13 cellular contexts compared by ENCODE assay signal in genomic region chr12:4286771-4287317, GRCh38. TPM values are rescaled to one million over a fixed set of nuclear protein-coding genes. Genes with fewer than 3 reads are reported as not detected.
DNase-seq lines count a peak whose midpoint lies in the region; ATAC-seq and TF ChIP-seq lines count a peak whose summit lies in the region.
"Had no signal": no experiment of that assay in that cellular context is flagged by ENCODE, and none has a peak within 500 bp of the region (broad histone marks: within the 10 kb centered on the region; RNA-seq: fewer than 3 reads in every experiment).

No MANE protein-coding gene starts in this region.

- H3K27ac ChIP-seq in effector memory CD4-positive, alpha-beta T cell (ENCODE audit: insufficient read depth, low read length, poor library complexity, severe bottlenecking) = peak overlapping the region; percentile 7
- H3K27ac ChIP-seq: BLaER1, left lung had no signal

- 0 out of 3 replicates have a peak, but pooled peaks have one; percentile 1 for TF ChIP-seq CTCF in GM12872 (IDR thresholded peaks at IDR 0.05; ENCODE audit: insufficient read depth, low read depth, low read length)

- H3K36me3 ChIP-seq in effector memory CD4-positive, alpha-beta T cell (ENCODE audit: control insufficient read depth, insufficient read depth, low read length) = peaks cover 97% of the 10 kb centered on the region
- H3K36me3 ChIP-seq: BLaER1 had no signal

- H3K9me3 Mint-ChIP-seq in T-cell = no peaks in the 10 kb centered on the region
- no peaks in the 10 kb centered on the region for H3K9me3 Mint-ChIP-seq in natural killer cell treated with Interleukin-12 subunit alpha and Interleukin-12 subunit beta and Interleukin-15 and Interleukin-18, amount 100 ng/mL, for 72 hours

- H3K4me1 ChIP-seq in effector memory CD4-positive, alpha-beta T cell (ENCODE audit: control insufficient read depth, insufficient read depth, low read length, poor library complexity, severe bottlenecking) = peaks cover 35% of the 10 kb centered on the region

- peak overlapping the region in 1 of 3 donors; percentile 10 for H3K4me3 Mint-ChIP-seq in T-cell
- H3K4me3 Mint-ChIP-seq in natural killer cell treated with Interleukin-12 subunit alpha and Interleukin-12 subunit beta and Interleukin-15 and Interleukin-18, amount 100 ng/mL, for 72 hours = peak overlapping the region; percentile 23

- no peak overlapping the region for H3K4me3 ChIP-seq in effector memory CD4-positive, alpha-beta T cell (ENCODE audit: insufficient read depth, low read depth, low read length, poor library complexity, severe bottlenecking)
- H3K4me3 ChIP-seq: BLaER1, left lung had no signal

- DNase-seq in T-cell (no peak), midbrain (lab: John Stamatoyannopoulos, UW) (no peak), NCI-H82 (lab: John Stamatoyannopoulos, UW) (no peak)
- no peak for DNase-seq in effector memory CD4-positive, alpha-beta T cell
- peak; percentile 49 for DNase-seq in natural killer cell treated with Interleukin-12 subunit alpha and Interleukin-12 subunit beta and Interleukin-15 and Interleukin-18, amount 100 ng/mL, for 72 hours (ENCODE audit: low spot score)
- DNase-seq: left lung, NCI-H1092 treated with DMSO at 0.1 percent for 48 hours, NCI-H69, SHP77 treated with DMSO at 0.1 percent for 48 hours had no signal

- H3K27me3 Mint-ChIP-seq in T-cell = no peaks in the 10 kb centered on the region
- no peaks in the 10 kb centered on the region for H3K27me3 Mint-ChIP-seq in natural killer cell treated with Interleukin-12 subunit alpha and Interleukin-12 subunit beta and Interleukin-15 and Interleukin-18, amount 100 ng/mL, for 72 hours

- H3K36me3 Mint-ChIP-seq in T-cell = peaks cover 82% of the 10 kb centered on the region
- peaks cover 57% of the 10 kb centered on the region for H3K36me3 Mint-ChIP-seq in natural killer cell treated with Interleukin-12 subunit alpha and Interleukin-12 subunit beta and Interleukin-15 and Interleukin-18, amount 100 ng/mL, for 72 hours

- no peak for ATAC-seq in T-cell (replicated peaks in 1 of 4)
- ATAC-seq in natural killer cell treated with Interleukin-12 subunit alpha and Interleukin-12 subunit beta and Interleukin-15 and Interleukin-18, amount 100 ng/mL, for 72 hours = peak in 1 of 2 donors; percentile 7
- no peak for ATAC-seq in HG03565 (IDR thresholded peaks at IDR 0.05; ENCODE audit: unreplicated experiment)
- no peak for ATAC-seq in GM19324 (IDR thresholded peaks at IDR 0.05; ENCODE audit: low FRiP score, unreplicated experiment)
- ATAC-seq: left lung had no signal

- no peaks in the 10 kb centered on the region for H3K9me3 ChIP-seq in effector memory CD4-positive, alpha-beta T cell (ENCODE audit: control insufficient read depth, low read length)
- H3K9me3 ChIP-seq: BLaER1, left lung had no signal

- H3K27ac Mint-ChIP-seq in T-cell = peak overlapping the region; percentile 87 to 89
- peak overlapping the region; percentile 53 to 64 for H3K27ac Mint-ChIP-seq in natural killer cell treated with Interleukin-12 subunit alpha and Interleukin-12 subunit beta and Interleukin-15 and Interleukin-18, amount 100 ng/mL, for 72 hours

- H3K27me3 ChIP-seq in effector memory CD4-positive, alpha-beta T cell (replicated peaks; ENCODE audit: control insufficient read depth, insufficient read depth, low read length, poor library complexity, severe bottlenecking) = no peaks in the 10 kb centered on the region
- H3K27me3 ChIP-seq: BLaER1, left lung had no signal

- H3K4me1 Mint-ChIP-seq in T-cell = peaks cover 83 to 91% (median 91%) of the 10 kb centered on the region in 3 donors
- H3K4me1 Mint-ChIP-seq in natural killer cell treated with Interleukin-12 subunit alpha and Interleukin-12 subunit beta and Interleukin-15 and Interleukin-18, amount 100 ng/mL, for 72 hours (ENCODE audit: low read depth in 2 of 2) = peaks cover 83 to 84% of the 10 kb centered on the region in 2 donors

- POLR2A ChIA-PET in T-cell (lab: Charles Lee) = interaction anchor here in 1 of 2 donors (0.5 kb wide), 1 partner anchor 15 kb away, joined by 4 read pairs; no protein-coding TSS in a partner anchor

- CTCF ChIA-PET in T-cell (lab: Charles Lee) = no interaction called here

RNA-seq across cellular contexts. Expression of gene CCND2, which starts 13.3 kb away (rescaled TPM):
- 100 to 1,000 TPM; 148 to 218 (median 172) TPM for total RNA-seq in T-cell
- total RNA-seq in natural killer cell treated with Interleukin-12 subunit alpha and Interleukin-12 subunit beta and Interleukin-15 and Interleukin-18, amount 100 ng/mL, for 72 hours = 1,000 to 10,000 TPM in 1 of 2 donors, 100 to 1,000 TPM in 1; 942 to 1,190 TPM

RNA-seq across cellular contexts. Expression of gene TIGAR, which starts 34.2 kb away (rescaled TPM):
- total RNA-seq in T-cell = 10 to 100 TPM in 1 of 5 donors, 1 to 10 TPM in 4; 6.7 to 11.4 (median 7.5) TPM
- 10 to 100 TPM in 1 of 2 donors, 1 to 10 TPM in 1; 7.4 to 10.2 TPM for total RNA-seq in natural killer cell treated with Interleukin-12 subunit alpha and Interleukin-12 subunit beta and Interleukin-15 and Interleukin-18, amount 100 ng/mL, for 72 hours

Comparison
In these comparisons a context has a peak if more than half of its experiments do, and no peak if none do; other contexts are left out.
1. RNA of gene CCND2, which starts 13.3 kb away (total RNA-seq): 942 to 1,190 TPM in natural killer cell treated with Interleukin-12 subunit alpha and Interleukin-12 subunit beta and Interleukin-15 and Interleukin-18, amount 100 ng/mL, for 72 hours; 148 to 218 TPM in T-cell; every median in the first group is over 4 times any median in the second.